Comparison of ENCODE assay signal across 2 cellular contexts in the genomic region with DNA sequence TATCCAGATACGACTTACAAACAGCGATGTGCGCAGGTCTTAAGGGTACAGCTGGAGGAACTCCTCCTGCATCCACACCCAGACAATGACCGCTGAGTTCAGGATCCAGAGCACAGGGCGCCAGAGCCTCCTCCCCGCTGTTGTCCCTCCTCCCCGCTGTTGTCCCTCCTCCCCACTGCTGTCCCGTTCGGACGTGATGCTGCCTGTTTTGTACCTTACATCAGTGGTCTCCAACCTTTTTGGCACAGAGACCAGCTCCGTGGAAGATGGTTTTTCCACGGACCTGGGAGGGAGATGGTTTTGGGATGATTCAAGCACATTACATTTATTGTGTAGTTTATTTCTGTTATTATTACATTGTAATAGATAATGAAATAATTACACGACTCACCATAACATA.
TF ChIP-seq lines count a peak whose summit lies in the region.

No MANE protein-coding gene starts in this region.

TF ChIP-seq in WTC11, 78 proteins besides CTCF, POLR2A, EP300 and RAD21:
- TF ChIP-seq, protein P1, sequence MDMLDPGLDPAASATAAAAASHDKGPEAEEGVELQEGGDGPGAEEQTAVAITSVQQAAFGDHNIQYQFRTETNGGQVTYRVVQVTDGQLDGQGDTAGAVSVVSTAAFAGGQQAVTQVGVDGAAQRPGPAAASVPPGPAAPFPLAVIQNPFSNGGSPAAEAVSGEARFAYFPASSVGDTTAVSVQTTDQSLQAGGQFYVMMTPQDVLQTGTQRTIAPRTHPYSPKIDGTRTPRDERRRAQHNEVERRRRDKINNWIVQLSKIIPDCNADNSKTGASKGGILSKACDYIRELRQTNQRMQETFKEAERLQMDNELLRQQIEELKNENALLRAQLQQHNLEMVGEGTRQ (CRISPR knock-in tag; IDR thresholded peaks at IDR 0.05): no peak
- TF ChIP-seq NFYB (CRISPR knock-in tag; conservative IDR thresholded peaks at IDR 0.05; ENCODE audit: low read depth) (no peak), ZNF263 (CRISPR knock-in tag; IDR thresholded peaks at IDR 0.05; ENCODE audit: low read depth) (peak; percentile 79; the same call in 1 of the 2 replicates)

TF ChIP-seq in K562, 482 proteins besides CTCF, POLR2A, EP300 and RAD21:
- TF ChIP-seq ZNF263 (CRISPR knock-in tag; IDR thresholded peaks at IDR 0.05; ENCODE audit: borderline replicate concordance) (peak; percentile 71), PCBP1 (IDR thresholded peaks at IDR 0.05; ENCODE audit: low read depth, low read length, poor library complexity, severe bottlenecking) (no peak)
- TF ChIP-seq, protein P2, sequence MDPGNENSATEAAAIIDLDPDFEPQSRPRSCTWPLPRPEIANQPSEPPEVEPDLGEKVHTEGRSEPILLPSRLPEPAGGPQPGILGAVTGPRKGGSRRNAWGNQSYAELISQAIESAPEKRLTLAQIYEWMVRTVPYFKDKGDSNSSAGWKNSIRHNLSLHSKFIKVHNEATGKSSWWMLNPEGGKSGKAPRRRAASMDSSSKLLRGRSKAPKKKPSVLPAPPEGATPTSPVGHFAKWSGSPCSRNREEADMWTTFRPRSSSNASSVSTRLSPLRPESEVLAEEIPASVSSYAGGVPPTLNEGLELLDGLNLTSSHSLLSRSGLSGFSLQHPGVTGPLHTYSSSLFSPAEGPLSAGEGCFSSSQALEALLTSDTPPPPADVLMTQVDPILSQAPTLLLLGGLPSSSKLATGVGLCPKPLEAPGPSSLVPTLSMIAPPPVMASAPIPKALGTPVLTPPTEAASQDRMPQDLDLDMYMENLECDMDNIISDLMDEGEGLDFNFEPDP (CRISPR knock-in tag; IDR thresholded peaks at IDR 0.05): no peak
